In the genomic region with DNA sequence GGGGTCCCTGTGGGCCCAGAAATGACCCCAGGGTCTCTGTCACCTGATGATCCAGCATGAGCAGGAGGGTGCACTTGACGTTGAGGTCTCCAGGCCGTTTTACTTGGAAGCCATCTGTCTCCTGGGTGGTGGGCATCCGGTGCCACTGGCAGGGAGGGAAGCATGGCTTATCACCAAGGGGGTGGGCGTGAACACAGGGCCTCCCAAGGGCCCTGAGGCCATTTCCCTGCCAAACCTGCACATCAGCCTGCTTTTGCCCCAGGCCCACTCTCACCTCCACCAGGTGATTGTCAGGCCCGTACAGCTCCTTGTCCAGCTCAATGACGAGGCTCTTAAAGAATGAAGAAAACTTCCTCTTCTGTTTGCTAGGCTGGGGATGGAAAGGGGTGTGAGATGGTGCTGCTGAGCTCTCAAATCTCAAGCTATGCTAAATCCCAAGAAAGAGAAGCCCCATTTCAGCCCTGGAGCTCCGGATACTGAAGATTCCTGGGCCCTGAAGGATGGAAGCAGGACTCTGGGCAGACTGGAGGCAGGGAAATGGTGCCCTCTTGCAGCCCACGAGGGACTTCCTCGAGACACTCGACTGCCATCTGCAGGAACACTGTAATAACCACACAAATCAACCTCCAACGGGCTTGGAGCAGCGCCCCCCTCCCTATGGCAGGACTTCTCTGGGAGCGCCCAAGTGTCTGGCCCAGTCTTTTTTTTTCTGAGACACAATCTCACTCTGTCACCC, we compare ENCODE assay signal across 9 cellular contexts. TPM values are rescaled to one million over a fixed set of nuclear protein-coding genes. Genes with fewer than 3 reads are reported as not detected.
DNase-seq lines count a peak whose midpoint lies in the region; ATAC-seq, FAIRE-seq and TF ChIP-seq lines count a peak whose summit lies in the region.
"Had no signal": no experiment of that assay in that cellular context is flagged by ENCODE, and none has a peak within 500 bp of the region (broad histone marks: within the 10 kb centered on the region; RNA-seq: fewer than 3 reads in every experiment).

No MANE protein-coding gene starts in this region.

- peak; percentile 56 to 60 for TF ChIP-seq CTCF in brain (conservative IDR thresholded peaks at IDR 0.05)
- peak; percentile 56 for TF ChIP-seq CTCF in kidney (IDR thresholded peaks at IDR 0.05; ENCODE audit: borderline replicate concordance, extremely low read depth, insufficient read depth)

- H3K27me3 Mint-ChIP-seq in T-helper 17 cell (no peaks in the 10 kb centered on the region), brain (no peaks in the 10 kb centered on the region)

- peaks cover 48% of the 10 kb centered on the region for H3K4me1 Mint-ChIP-seq in T-helper 17 cell
- peaks cover 18% of the 10 kb centered on the region for H3K4me1 Mint-ChIP-seq in brain

- no peak overlapping the region for H3K9ac ChIP-seq in GM23248
- H3K9ac ChIP-seq in kidney (ENCODE audit: low read length in 2 of 2): no peak overlapping the region

- no peaks in the 10 kb centered on the region for H3K9me2 ChIP-seq in GM23248 (ENCODE audit: insufficient read depth)

- H3K27ac Mint-ChIP-seq in T-helper 17 cell: peak overlapping the region; percentile 82
- peak overlapping the region; percentile 54 to 84 (median 62) for H3K27ac Mint-ChIP-seq in brain

- peaks cover 47% of the 10 kb centered on the region for H3F3A ChIP-seq in GM23248 (ENCODE audit: insufficient read depth)

- intact Hi-C loops in kidney (cut with DNase I): no loop called here

- DNase-seq in DMS53 treated with DMSO at 0.1 percent for 48 hours (lab: John Stamatoyannopoulos, UW; ENCODE audit: unreplicated experiment) (peak; percentile 34), GM23248 (peak; percentile 95), NCI-H1105 treated with DMSO at 0.1 percent for 48 hours (lab: John Stamatoyannopoulos, UW) (peak; percentile 71), T-helper 17 cell (peak; percentile 29 to 43 (median 36)), kidney (peak; percentile 71), NCI-H187 treated with DMSO at 0.1 percent for 48 hours (lab: John Stamatoyannopoulos, UW) (no peak)
- DNase-seq in stimulated activated CD8-positive, alpha-beta memory T cell treated with anti-CD3 and anti-CD28 coated beads, Interleukin-4, amount 100 ng/mL, for 24 hours (ENCODE audit: low read depth): peak; percentile 44

- peaks cover 2% of the 10 kb centered on the region for H3K36me3 Mint-ChIP-seq in T-helper 17 cell (ENCODE audit: low read depth)
- peaks cover 62% of the 10 kb centered on the region for H3K36me3 Mint-ChIP-seq in brain

- no peaks in the 10 kb centered on the region for H3K27me3 ChIP-seq in GM23248 (replicated peaks; ENCODE audit: insufficient read depth)

- H4K20me1 ChIP-seq in GM23248 (ENCODE audit: insufficient read depth): no peaks in the 10 kb centered on the region

- H3K36me3 ChIP-seq in GM23248 (ENCODE audit: low read depth): peaks cover 27% of the 10 kb centered on the region
- H3K36me3 ChIP-seq in kidney (ENCODE audit: control insufficient read depth in 1 of 2, insufficient read depth in 2 of 2, low read length in 2 of 2): peaks cover 43 to 59% of the 10 kb centered on the region in 2 donors

- no peak overlapping the region for H3K4me3 Mint-ChIP-seq in T-helper 17 cell
- peak overlapping the region in 1 of 5 experiments; percentile 46 for H3K4me3 Mint-ChIP-seq in brain

- no peak overlapping the region for H2AFZ ChIP-seq in GM23248

- 28 to 34% methylated on average over 13 of the region's 13 CpGs for WGBS in GM23248 (ENCODE audit: low coverage in 1 of 2, low lambda C conversion rate in 2 of 2, missing lambda C conversion rate in 2 of 2), 2 experiments

- peaks cover 58% of the 10 kb centered on the region for H3K79me2 ChIP-seq in GM23248 (ENCODE audit: insufficient read depth)

- peak; percentile 88 for ATAC-seq in T-helper 17 cell

- FAIRE-seq in kidney (lab: Jason Lieb, UNC): no peak

- no peaks in the 10 kb centered on the region for H3K9me3 Mint-ChIP-seq in brain

- H3K27ac ChIP-seq in GM23248 (peak overlapping the region; percentile 63), kidney (ENCODE audit: low read depth in 2 of 2, low read length in 2 of 2) (no peak overlapping the region)

- in situ Hi-C loops in GM23248 (cut with MboI): no loop called here

- no peak overlapping the region for H3K4me2 ChIP-seq in GM23248 (ENCODE audit: unreplicated experiment)

- H3K4me3 ChIP-seq in GM23248 (no peak overlapping the region), kidney (ENCODE audit: low read length in 2 of 2) (no peak overlapping the region)

- H3K9me3 ChIP-seq in GM23248 (ENCODE audit: low read depth) (no peaks in the 10 kb centered on the region), T-helper 17 cell (ENCODE audit: control insufficient read depth, low read length, poor library complexity, severe bottlenecking) (peaks cover 2% of the 10 kb centered on the region), kidney (ENCODE audit: control insufficient read depth in 1 of 2, low read length in 2 of 2) (no peaks in the 10 kb centered on the region)

- H3K4me1 ChIP-seq in GM23248 (ENCODE audit: insufficient read depth): peaks cover 15% of the 10 kb centered on the region
- H3K4me1 ChIP-seq in kidney (ENCODE audit: control insufficient read depth in 1 of 2, insufficient read depth in 1 of 2, low read depth in 1 of 2, low read length in 2 of 2): peaks cover 7 to 18% of the 10 kb centered on the region in 2 donors

RNA-seq across cellular contexts. Expression of gene FTSJ3, which starts 7.1 kb away (rescaled TPM):
- 38.1 and 47.3 TPM in 2 replicates for total RNA-seq in GM23248 (2014; rRNA removed; shearing (Covaris generic))
- 27.6 and 29.2 TPM in 2 replicates for polyA plus RNA-seq in GM23248 (2016; fragmentation: Nextera tagmentation; extraction: Ambion mirVana)
- 10 to 100 TPM; 44.2 to 54.3 TPM for total RNA-seq in T-helper 17 cell
- 29.5 TPM for polyA plus RNA-seq in brain (ENCODE audit: insufficient read depth, low read depth, low replicate concordance)
- 38.7 TPM for total RNA-seq in kidney
- 23.7 TPM for polyA plus RNA-seq in kidney (ENCODE audit: insufficient read depth, low read depth, low replicate concordance)

RNA-seq across cellular contexts. Expression of gene PSMC5, which starts 7.4 kb away (rescaled TPM):
- total RNA-seq in GM23248 (2014; rRNA removed; shearing (Covaris generic)): 36.2 and 60.5 TPM in 2 replicates
- polyA plus RNA-seq in GM23248 (2016; fragmentation: Nextera tagmentation; extraction: Ambion mirVana) (178 and 180 TPM in 2 replicates), brain (ENCODE audit: insufficient read depth, low read depth, low replicate concordance) (258 TPM), kidney (ENCODE audit: insufficient read depth, low read depth, low replicate concordance) (247 TPM)
- total RNA-seq in T-helper 17 cell (10 to 100 TPM; 83.5 to 92.2 TPM), kidney (145 TPM)

RNA-seq across cellular contexts. Expression of gene SMARCD2, which starts 7.9 kb away (rescaled TPM):
- total RNA-seq in GM23248 (2014; rRNA removed; shearing (Covaris generic)): 85.1 and 88.5 TPM in 2 replicates
- polyA plus RNA-seq in GM23248 (2016; fragmentation: Nextera tagmentation; extraction: Ambion mirVana) (28.9 and 29.3 TPM in 2 replicates), brain (ENCODE audit: insufficient read depth, low read depth, low replicate concordance) (51.7 TPM), kidney (ENCODE audit: insufficient read depth, low read depth, low replicate concordance) (39.9 TPM)
- total RNA-seq in T-helper 17 cell (100 to 1,000 TPM in 1 of 2 donors, 10 to 100 TPM in 1; 95.3 to 106 TPM), kidney (65.1 TPM)

RNA-seq across cellular contexts. Expression of gene CSH2, which starts 38.9 kb away (rescaled TPM):
- not detected in 2 replicates for total RNA-seq in GM23248 (2014; rRNA removed; shearing (Covaris generic))
- polyA plus RNA-seq in GM23248 (2016; fragmentation: Nextera tagmentation; extraction: Ambion mirVana) (not detected in 2 replicates), brain (ENCODE audit: insufficient read depth, low read depth, low replicate concordance) (not detected), kidney (ENCODE audit: insufficient read depth, low read depth, low replicate concordance) (not detected)
- total RNA-seq in T-helper 17 cell (1 to 10 TPM; 3.6 to 4.0 TPM), kidney (not detected)
- total RNA-seq: glomerular endothelial cell had no signal

RNA-seq across cellular contexts. Expression of gene GH2, which starts 47.1 kb away (rescaled TPM):
- total RNA-seq in GM23248 (2014; rRNA removed; shearing (Covaris generic)): not detected in 2 replicates
- not detected in 2 replicates for polyA plus RNA-seq in GM23248 (2016; fragmentation: Nextera tagmentation; extraction: Ambion mirVana)
- not detected for total RNA-seq in T-helper 17 cell
- polyA plus RNA-seq in brain (ENCODE audit: insufficient read depth, low read depth, low replicate concordance): not detected
- not detected for total RNA-seq in kidney
- polyA plus RNA-seq in kidney (ENCODE audit: insufficient read depth, low read depth, low replicate concordance): not detected
- total RNA-seq: glomerular endothelial cell had no signal
